Comparison of ENCODE assay signal across 10 cellular contexts in genomic region chr1:23122023-23122738, GRCh38. TPM values are rescaled to one million over a fixed set of nuclear protein-coding genes. Genes with fewer than 3 reads are reported as not detected.
A peak's percentile ranks its signal among the peaks of the same experiment; 100 is the strongest.
DNase-seq lines count a peak whose midpoint lies in the region; ATAC-seq, FAIRE-seq and TF ChIP-seq lines count a peak whose summit lies in the region.
"Had no signal": no experiment of that assay in that cellular context is flagged by ENCODE, and none has a peak within 500 bp of the region (broad histone marks: within the 10 kb centered on the region; RNA-seq: fewer than 3 reads in every experiment).

No MANE protein-coding gene starts in this region.

- no peaks in the 10 kb centered on the region for H3K9me1 ChIP-seq in keratinocyte (ENCODE audit: control insufficient read depth, extremely low read depth, insufficient read depth, low read length)

- H3K4me3 Mint-ChIP-seq in CD14-positive monocyte = no peak overlapping the region
- H3K4me3 Mint-ChIP-seq: IgD-negative memory B cell had no signal

- H3K79me2 ChIP-seq in keratinocyte (ENCODE audit: control insufficient read depth, insufficient read depth, low read length) = peaks cover 84% of the 10 kb centered on the region

- H3K36me3 ChIP-seq in HUES48 (ENCODE audit: control insufficient read depth, insufficient read depth, low read length) (no peaks in the 10 kb centered on the region), breast epithelium (no peaks in the 10 kb centered on the region), keratinocyte (ENCODE audit: control insufficient read depth in 2 of 2, extremely low read depth in 1 of 2, insufficient read depth in 2 of 2, low read length in 2 of 2) (no peaks in the 10 kb centered on the region), subcutaneous abdominal adipose tissue (ENCODE audit: control insufficient read depth in 5 of 5, insufficient read depth in 5 of 5, low read length in 5 of 5) (no peaks in the 10 kb centered on the region)

- H3K27me3 ChIP-seq in HUES48 (ENCODE audit: control insufficient read depth, insufficient read depth, low read length) (no peaks in the 10 kb centered on the region), breast epithelium (no peaks in the 10 kb centered on the region), keratinocyte (ENCODE audit: control insufficient read depth, extremely low read depth, insufficient read depth, low read length) (no peaks in the 10 kb centered on the region), subcutaneous abdominal adipose tissue (ENCODE audit: control insufficient read depth in 5 of 5, insufficient read depth in 4 of 5, low read length in 5 of 5) (no peaks in the 10 kb centered on the region)

- no peak for ATAC-seq in HG03354 (IDR thresholded peaks at IDR 0.05; ENCODE audit: poor library complexity, severe bottlenecking, unreplicated experiment)
- ATAC-seq: HCT116 had no signal

- H3K9ac ChIP-seq in HUES48 (ENCODE audit: low read depth, low read length) (no peak overlapping the region), keratinocyte (ENCODE audit: control insufficient read depth, extremely low read depth, insufficient read depth, low read length) (peak overlapping the region; percentile 20), subcutaneous abdominal adipose tissue (ENCODE audit: low read length in 5 of 5) (peak overlapping the region in 1 of 5 donors; percentile 26)

- DNase-seq in breast epithelium (ENCODE audit: low spot score in 2 of 2) (no peak), keratinocyte (ENCODE audit: low read depth, low spot score) (no peak), CD14-positive monocyte (ENCODE audit: low spot score) (no peak), SW 1271 (lab: John Stamatoyannopoulos, UW) (no peak), NCI-H1694 treated with DMSO at 0.1 percent for 48 hours (lab: John Stamatoyannopoulos, UW) (no peak)

- H3K4me1 Mint-ChIP-seq in CD14-positive monocyte = peaks cover 24% of the 10 kb centered on the region

- no peak for TF ChIP-seq POLR2A in breast epithelium (IDR thresholded peaks at IDR 0.05)

- no peaks in the 10 kb centered on the region for H3K36me3 Mint-ChIP-seq in CD14-positive monocyte

- TF ChIP-seq CTCF in breast epithelium (IDR thresholded peaks at IDR 0.05) = no peak
- TF ChIP-seq CTCF in keratinocyte (optimal IDR thresholded peaks at IDR 0.05 in 1 of 3, IDR thresholded peaks at IDR 0.05 in 1 of 3, conservative IDR thresholded peaks at IDR 0.05 in 1 of 3; ENCODE audit: extremely low read depth in 1 of 3, insufficient read depth in 2 of 3, low read length in 3 of 3) = no peak
- no peak for TF ChIP-seq CTCF in CD14-positive monocyte (IDR thresholded peaks at IDR 0.05)

- H2AFZ ChIP-seq in keratinocyte (ENCODE audit: control insufficient read depth, low read length) = no peak overlapping the region

- intact Hi-C loops in breast epithelium (cut with DNase I; ENCODE audit: low total_unique reads) = no loop called here
- intact Hi-C loops in CD14-positive monocyte (cut with micrococcal nuclease) = no loop called here

- H3K27ac ChIP-seq in HUES48 (ENCODE audit: low read depth, low read length) (peak overlapping the region; percentile 33), breast epithelium (peak overlapping the region; percentile 38 to 52), keratinocyte (ENCODE audit: control insufficient read depth, insufficient read depth, low read length) (peak overlapping the region; percentile 42), subcutaneous abdominal adipose tissue (ENCODE audit: low read depth, low read length) (peak overlapping the region; percentile 45)

- no peaks in the 10 kb centered on the region for H3K27me3 Mint-ChIP-seq in CD14-positive monocyte (ENCODE audit: low read depth in 3 of 3)
- H3K27me3 Mint-ChIP-seq: IgD-negative memory B cell had no signal

- no peaks in the 10 kb centered on the region for H3K9me3 Mint-ChIP-seq in CD14-positive monocyte
- H3K9me3 Mint-ChIP-seq: IgD-negative memory B cell had no signal

- H3K27ac Mint-ChIP-seq in CD14-positive monocyte = no peak overlapping the region
- H3K27ac Mint-ChIP-seq: IgD-negative memory B cell had no signal

- H3K9me3 ChIP-seq in HUES48 (ENCODE audit: control insufficient read depth, insufficient read depth, low read length) (no peaks in the 10 kb centered on the region), breast epithelium (no peaks in the 10 kb centered on the region), keratinocyte (ENCODE audit: control insufficient read depth, low read depth, low read length) (no peaks in the 10 kb centered on the region), subcutaneous abdominal adipose tissue (ENCODE audit: control insufficient read depth in 5 of 5, low read length in 5 of 5) (no peaks in the 10 kb centered on the region)

- no peaks in the 10 kb centered on the region for H4K20me1 ChIP-seq in keratinocyte (ENCODE audit: control insufficient read depth, extremely low read depth, insufficient read depth, low read length)

- peak; percentile 75 for FAIRE-seq in keratinocyte (lab: Jason Lieb, UNC)

- H3K4me1 ChIP-seq in HUES48 (ENCODE audit: control insufficient read depth, insufficient read depth, low read length) (peaks cover 14% of the 10 kb centered on the region), breast epithelium (peaks cover 3 to 6% of the 10 kb centered on the region in 2 donors), keratinocyte (ENCODE audit: control insufficient read depth, extremely low read depth, insufficient read depth, low read length) (peaks cover 56% of the 10 kb centered on the region), subcutaneous abdominal adipose tissue (ENCODE audit: control insufficient read depth in 5 of 5, insufficient read depth in 5 of 5, low read length in 5 of 5) (peaks cover 3 to 58% (median 48%) of the 10 kb centered on the region in 5 donors)

- dilution Hi-C loops in keratinocyte (cut with MboI; ENCODE audit: extremely low pct_ligation_motif_present, low sequenced_read_pairs) = no loop called here

- H3K4me3 ChIP-seq in HUES48 (ENCODE audit: low read depth, low read length) = no peak overlapping the region; the same call in 1 of the 2 replicates
- H3K4me3 ChIP-seq in breast epithelium = no peak overlapping the region
- H3K4me3 ChIP-seq in keratinocyte (ENCODE audit: control insufficient read depth in 2 of 3, extremely low read depth in 1 of 3, insufficient read depth in 2 of 3, low read depth in 1 of 3, low read length in 3 of 3) = peak overlapping the region in 2 of 3 experiments; percentile 36 to 45
- H3K4me3 ChIP-seq in subcutaneous abdominal adipose tissue (ENCODE audit: low read depth in 1 of 5, low read length in 5 of 5) = peak overlapping the region; percentile 2 to 38 (median 31)

- peak overlapping the region; percentile 84 for H3K4me2 ChIP-seq in keratinocyte (ENCODE audit: control insufficient read depth, extremely low read depth, insufficient read depth, low read depth, low read length)

RNA-seq across cellular contexts. Expression of gene LUZP1, which starts 46.5 kb away (rescaled TPM):
- total RNA-seq in breast epithelium = 10 to 100 TPM; 21.0 to 26.6 (median 24.6) TPM
- polyA plus RNA-seq in keratinocyte (46.1 to 52.8 TPM (median 52.5 TPM) in 3 replicates), CD14-positive monocyte (1 to 10 TPM; 5.8 to 8.7 TPM)
- 102 TPM for polyA plus RNA-seq in keratinocyte (2011; ENCODE audit: low read depth)
- 31.4 and 40.6 TPM in 2 replicates for polyA plus RNA-seq in keratinocyte (2011; cell fraction: cytosol; rRNA removed)
- 68.2 and 75.7 TPM in 2 replicates for polyA plus RNA-seq in keratinocyte (2011; cell fraction: nucleus; rRNA removed)
- polyA plus RNA-seq in keratinocyte (2012; ENCODE audit: low replicate concordance) = 18.8 and 46.9 TPM in 2 replicates
- polyA minus RNA-seq in keratinocyte = 65.4 to 110 TPM (median 99.0 TPM) in 3 replicates
- polyA minus RNA-seq in keratinocyte (2011; cell fraction: cytosol; rRNA and poly(A)+ RNA removed) = 59.9 TPM
- 89.4 and 161 TPM in 2 replicates for polyA minus RNA-seq in keratinocyte (2011; cell fraction: nucleus; rRNA and poly(A)+ RNA removed)

Comparison
In these comparisons a context has a peak if more than half of its experiments do, and no peak if none do; other contexts are left out.
1. H3K4me3 ChIP-seq: peak in keratinocyte (2 of 3) and subcutaneous abdominal adipose tissue (5 of 5); none in HUES48 (single experiment) and breast epithelium (0 of 3).
2. Peak in every context shown above with its lines, with median percentiles within 50 percentile points of each other: H3K27ac ChIP-seq.